In the genomic region with DNA sequence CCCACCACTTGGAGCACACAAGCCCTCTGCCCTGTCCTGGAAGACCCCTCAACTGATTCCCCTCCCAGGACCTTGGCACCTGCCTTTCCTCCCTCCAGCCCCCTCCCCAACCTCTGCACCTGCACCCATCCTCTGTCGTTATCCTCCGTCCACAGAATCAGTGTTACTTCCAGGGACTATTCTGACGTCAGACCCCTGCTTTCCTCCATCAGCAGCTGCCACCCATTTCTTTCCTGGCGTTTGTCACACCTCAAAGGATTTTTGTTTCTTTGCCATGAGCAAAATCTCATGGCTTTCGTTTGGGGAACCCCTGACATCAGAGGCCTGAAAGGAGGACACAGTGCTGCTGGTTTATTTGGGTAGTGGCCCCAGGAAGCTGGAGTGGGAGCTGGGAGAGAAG, we compare ENCODE assay signal across 16 cellular contexts.
"Had no signal": no experiment of that assay in that cellular context is flagged by ENCODE, and none has a peak within 500 bp of the region (broad histone marks: within the 10 kb centered on the region; RNA-seq: fewer than 3 reads in every experiment).

No MANE protein-coding gene starts in this region.

- H3K27me3 Mint-ChIP-seq: naive thymus-derived CD4-positive, alpha-beta T cell; stimulated activated naive CD8-positive, alpha-beta T cell treated with anti-CD3 and anti-CD28 coated beads, Interleukin-15, amount 100 ng/mL, for 72 hours had no signal

- H3K4me3 Mint-ChIP-seq: naive thymus-derived CD4-positive, alpha-beta T cell; stimulated activated naive CD8-positive, alpha-beta T cell treated with anti-CD3 and anti-CD28 coated beads, Interleukin-15, amount 100 ng/mL, for 72 hours had no signal

- H3K4me1 ChIP-seq: right atrium auricular region, testis had no signal

- H3K36me3 ChIP-seq: heart left ventricle, ovary, right atrium auricular region had no signal

- H3K27ac ChIP-seq: heart left ventricle, ovary, right atrium auricular region, testis, tibial nerve had no signal

- DNase-seq: cortex of kidney; effector memory CD4-positive, alpha-beta T cell; heart left ventricle; hippocampal formation; kidney glomerular epithelial cell; mammary epithelial cell; naive thymus-derived CD4-positive, alpha-beta T cell; ovary; small intestine; stimulated activated CD4-positive, alpha-beta T cell treated with anti-CD3 and anti-CD28 coated beads, Interleukin-12 subunit alpha, Interleukin-12 subunit beta, amount 100 ng/mL, for 4 hours; stimulated activated naive CD8-positive, alpha-beta T cell treated with anti-CD3 and anti-CD28 coated beads, Interleukin-15, amount 100 ng/mL, for 72 hours; testis had no signal

- H3K9me3 ChIP-seq: heart left ventricle, ovary, right atrium auricular region, testis, tibial nerve had no signal

- H3K27ac Mint-ChIP-seq: naive thymus-derived CD4-positive, alpha-beta T cell had no signal

- H3K4me3 ChIP-seq: heart left ventricle, ovary, right atrium auricular region, testis, tibial nerve had no signal

- ATAC-seq: esophagus mucosa; heart left ventricle; left lobe of liver; naive thymus-derived CD4-positive, alpha-beta T cell; stimulated activated naive CD8-positive, alpha-beta T cell treated with anti-CD3 and anti-CD28 coated beads, Interleukin-15, amount 100 ng/mL, for 72 hours had no signal

- H3K27me3 ChIP-seq: heart left ventricle, ovary, right atrium auricular region, testis, tibial nerve had no signal

- H3K9me3 Mint-ChIP-seq: naive thymus-derived CD4-positive, alpha-beta T cell; stimulated activated naive CD8-positive, alpha-beta T cell treated with anti-CD3 and anti-CD28 coated beads, Interleukin-15, amount 100 ng/mL, for 72 hours had no signal
